Comparison of ENCODE assay signal across 1 cellular context in genomic region chr20:32333181-32333987, GRCh38.
TF ChIP-seq lines count a peak whose summit lies in the region.

No MANE protein-coding gene starts in this region.

TF ChIP-seq in GM12878, 131 proteins besides CTCF, POLR2A, EP300 and RAD21 (continued from another document):
- no peak for TF ChIP-seq E2F4 (IDR thresholded peaks at IDR 0.05; ENCODE audit: low read depth, low read length)
- TF ChIP-seq PRDM15 (CRISPR knock-in tag; IDR thresholded peaks at IDR 0.05) = no peak
- TF ChIP-seq EGR1 (IDR thresholded peaks at IDR 0.05; ENCODE audit: borderline replicate concordance in 1 of 2, low read depth in 2 of 2, low read length in 2 of 2) = no peak
- TF ChIP-seq BCL11A (IDR thresholded peaks at IDR 0.05; ENCODE audit: low read depth, low read length) = peak; percentile 44; the same call in 1 of the 2 replicates
- no peak for TF ChIP-seq NRF1 (conservative IDR thresholded peaks at IDR 0.05; ENCODE audit: low read depth, low read length)
- TF ChIP-seq YBX1 (IDR thresholded peaks at IDR 0.05) = no peak
- TF ChIP-seq MLLT1 (IDR thresholded peaks at IDR 0.05) = no peak
- TF ChIP-seq SUZ12 (IDR thresholded peaks at IDR 0.05; ENCODE audit: unreplicated experiment) = no peak
- TF ChIP-seq POU2F2 (IDR thresholded peaks at IDR 0.05; ENCODE audit: borderline replicate concordance, low read depth, low read length) = peak; percentile 69; the same call in 1 of the 3 replicates
- no peak for TF ChIP-seq ZNF274 (IDR thresholded peaks at IDR 0.05; ENCODE audit: insufficient read depth, insufficient read length)
- 0 out of 2 replicates have a peak, but pooled peaks have one; percentile 43 for TF ChIP-seq CBX5 (IDR thresholded peaks at IDR 0.05; ENCODE audit: low read depth)
- peak; percentile 48; the same call in 1 of the 2 replicates for TF ChIP-seq RELB (IDR thresholded peaks at IDR 0.05; ENCODE audit: low read depth)
- TF ChIP-seq MEF2B (IDR thresholded peaks at IDR 0.05; ENCODE audit: partially characterized antibody, poor library complexity, severe bottlenecking) = peak; percentile 59
- peak; percentile 53 for TF ChIP-seq EED (IDR thresholded peaks at IDR 0.05; ENCODE audit: low read depth)
- no peak; the same call in 1 of the 2 replicates for TF ChIP-seq PAX5 (IDR thresholded peaks at IDR 0.05; ENCODE audit: borderline replicate concordance, low read depth, low read length)
- TF ChIP-seq ZBTB40 (IDR thresholded peaks at IDR 0.05; ENCODE audit: borderline replicate concordance) = no peak
- TF ChIP-seq ZNF687 (IDR thresholded peaks at IDR 0.05) = peak; percentile 45; the same call in 1 of the 2 replicates
- TF ChIP-seq CREB1 (IDR thresholded peaks at IDR 0.05; ENCODE audit: low read depth) = peak; percentile 28; the same call in 1 of the 2 replicates
- TF ChIP-seq FOXM1 (IDR thresholded peaks at IDR 0.05; ENCODE audit: low read depth, low read length) = peak; percentile 82
- TF ChIP-seq CREM (IDR thresholded peaks at IDR 0.05; ENCODE audit: low read depth) = peak; percentile 27; the same call in 1 of the 2 replicates
- TF ChIP-seq NBN (IDR thresholded peaks at IDR 0.05) = 0 out of 2 replicates have a peak, but pooled peaks have one; percentile 46
- TF ChIP-seq RUNX3 (IDR thresholded peaks at IDR 0.05; ENCODE audit: low read length) = peak; percentile 81
- TF ChIP-seq NFIC (IDR thresholded peaks at IDR 0.05; ENCODE audit: low read depth, low read length) = peak; percentile 89
- TF ChIP-seq ZNF217 (IDR thresholded peaks at IDR 0.05) = peak; percentile 82; the same call in 1 of the 2 replicates
- TF ChIP-seq MEF2A (IDR thresholded peaks at IDR 0.05; ENCODE audit: insufficient read depth, low read depth, low read length) = peak; percentile 91; the same call in 1 of the 2 replicates
- TF ChIP-seq IKZF2 (IDR thresholded peaks at IDR 0.05) = peak in 1 of 2 experiments; percentile 39; a peak in 2 of 4 replicates
